In the genomic region with DNA sequence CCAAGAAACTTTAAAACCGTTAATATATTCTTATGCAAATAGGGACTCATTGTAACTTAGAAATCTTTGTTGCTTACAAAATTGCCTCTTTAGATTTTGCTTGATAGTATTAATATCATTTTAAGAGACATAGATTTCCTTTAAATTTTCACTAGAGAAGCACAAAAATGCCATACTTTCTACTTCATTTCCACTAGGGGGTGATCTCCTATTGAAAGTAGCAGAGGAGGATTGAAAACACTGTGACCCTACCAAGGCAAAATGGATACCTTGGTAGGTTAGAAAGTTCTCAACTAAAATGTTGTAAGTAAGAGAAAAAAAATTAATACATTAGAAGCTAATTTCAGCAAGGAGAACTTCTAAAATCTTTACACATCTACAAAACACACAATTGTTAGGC, we compare ENCODE assay signal across 7 cellular contexts.
A peak's percentile ranks its signal among the peaks of the same experiment; 100 is the strongest.
DNase-seq lines count a peak whose midpoint lies in the region; ATAC-seq and TF ChIP-seq lines count a peak whose summit lies in the region.

No MANE protein-coding gene starts in this region.

- H3K27me3 ChIP-seq in Karpas-422 (ENCODE audit: low read length) (no peaks in the 10 kb centered on the region), liver (ENCODE audit: control insufficient read depth in 4 of 4, insufficient read depth in 4 of 4, low read length in 3 of 4) (no peaks in the 10 kb centered on the region)

- H3K4me1 ChIP-seq in Karpas-422 (ENCODE audit: low read length) (peaks cover 9% of the 10 kb centered on the region), liver (ENCODE audit: control insufficient read depth in 4 of 4, insufficient read depth in 4 of 4, low read length in 3 of 4) (no peaks in the 10 kb centered on the region)

- no peak overlapping the region for H3K4me2 ChIP-seq in Karpas-422 (ENCODE audit: low read depth, low read length, poor library complexity, severe bottlenecking)

- H3K9ac ChIP-seq in Karpas-422 (ENCODE audit: low read length) = no peak overlapping the region
- no peak overlapping the region for H3K9ac ChIP-seq in liver (ENCODE audit: low read depth in 1 of 2, low read length in 2 of 2)

- no peak overlapping the region for H3K4me3 ChIP-seq in Karpas-422 (ENCODE audit: low read length)
- H3K4me3 ChIP-seq in astrocyte of the cerebellum (ENCODE audit: low read depth, low read length) = no peak overlapping the region
- H3K4me3 ChIP-seq in liver (ENCODE audit: low read depth in 1 of 3, low read length in 3 of 3) = no peak overlapping the region

- H4K20me1 ChIP-seq in Karpas-422 (ENCODE audit: insufficient read depth, low read depth, low read length) = no peaks in the 10 kb centered on the region

- in situ Hi-C loops in astrocyte of the cerebellum (cut with HindIII; ENCODE audit: low sequenced_read_pairs) = no loop called here

- ATAC-seq in GM21529 (IDR thresholded peaks at IDR 0.05; ENCODE audit: unreplicated experiment) (peak; percentile 64), GM19463 (IDR thresholded peaks at IDR 0.05; ENCODE audit: unreplicated experiment) (no peak)

- TF ChIP-seq CTCF in GM10266 (IDR thresholded peaks at IDR 0.05; ENCODE audit: control insufficient read depth, insufficient read depth, low read depth, missing control alignments) (peak; percentile 34), astrocyte of the cerebellum (IDR thresholded peaks at IDR 0.05; ENCODE audit: low read depth, low read length, missing control alignments) (peak; percentile 61), liver (IDR thresholded peaks at IDR 0.05; ENCODE audit: low read depth, low read length, missing input control) (peak; percentile 31)

- no peaks in the 10 kb centered on the region for H3K9me2 ChIP-seq in Karpas-422 (replicated peaks; ENCODE audit: insufficient read depth, low read length)

- WGBS in liver = 32% methylated on average over 1 of the region's 1 CpG

- H3K36me3 ChIP-seq in Karpas-422 (ENCODE audit: insufficient read depth, low read length) (no peaks in the 10 kb centered on the region), liver (ENCODE audit: control insufficient read depth in 4 of 4, insufficient read depth in 3 of 4, low read depth in 1 of 4, low read length in 3 of 4) (no peaks in the 10 kb centered on the region)

- no peak overlapping the region for H2AFZ ChIP-seq in Karpas-422 (ENCODE audit: low read length)

- no peaks in the 10 kb centered on the region for H3K79me2 ChIP-seq in Karpas-422 (ENCODE audit: low read length)

- peak; percentile 16 for DNase-seq in GM10266 (ENCODE audit: extremely low spot score)
- peak; percentile 80 for DNase-seq in Karpas-422
- DNase-seq in astrocyte of the cerebellum (ENCODE audit: low read depth) = peak; percentile 16
- no peak for DNase-seq in NCI-H2081 (lab: John Stamatoyannopoulos, UW)

- peak; percentile 70 to 78 for TF ChIP-seq RAD21 in liver (IDR thresholded peaks at IDR 0.05)

- H3K27ac ChIP-seq in Karpas-422 (ENCODE audit: low read length) (no peak overlapping the region), liver (ENCODE audit: low read depth in 1 of 2, low read length in 2 of 2) (no peak overlapping the region)

- H3K9me3 ChIP-seq in Karpas-422 (ENCODE audit: low read length) (no peaks in the 10 kb centered on the region), liver (ENCODE audit: control insufficient read depth in 4 of 4, low read length in 3 of 4) (no peaks in the 10 kb centered on the region)

TF ChIP-seq in liver, 16 proteins besides CTCF, POLR2A, EP300 and RAD21:
- TF ChIP-seq, protein P1, sequence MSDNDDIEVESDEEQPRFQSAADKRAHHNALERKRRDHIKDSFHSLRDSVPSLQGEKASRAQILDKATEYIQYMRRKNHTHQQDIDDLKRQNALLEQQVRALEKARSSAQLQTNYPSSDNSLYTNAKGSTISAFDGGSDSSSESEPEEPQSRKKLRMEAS (IDR thresholded peaks at IDR 0.05) = no peak
- no peak for TF ChIP-seq NR2F2 (IDR thresholded peaks at IDR 0.05)
- no peak for TF ChIP-seq YY1 (IDR thresholded peaks at IDR 0.05)
- TF ChIP-seq, protein P2, sequence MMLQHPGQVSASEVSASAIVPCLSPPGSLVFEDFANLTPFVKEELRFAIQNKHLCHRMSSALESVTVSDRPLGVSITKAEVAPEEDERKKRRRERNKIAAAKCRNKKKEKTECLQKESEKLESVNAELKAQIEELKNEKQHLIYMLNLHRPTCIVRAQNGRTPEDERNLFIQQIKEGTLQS (IDR thresholded peaks at IDR 0.05) = no peak
- no peak for TF ChIP-seq TAF1 (conservative IDR thresholded peaks at IDR 0.05)
- TF ChIP-seq HNF4A (conservative IDR thresholded peaks at IDR 0.05) = no peak
- TF ChIP-seq HNF4G (IDR thresholded peaks at IDR 0.05) = no peak
- no peak for TF ChIP-seq SP1 (IDR thresholded peaks at IDR 0.05)

Comparison
In these comparisons a context has a peak if more than half of its experiments do, and no peak if none do; other contexts are left out.
1. DNase-seq: peak in GM10266 (single experiment), Karpas-422 (single experiment) and astrocyte of the cerebellum (single experiment); none in NCI-H2081 (0 of 2).
2. Peak in every context shown above with its lines, with median percentiles within 50 percentile points of each other: CTCF ChIP-seq.